11 cellular contexts compared by ENCODE assay signal in genomic region chr1:94425821-94426484, GRCh38. TPM values are rescaled to one million over a fixed set of nuclear protein-coding genes. Genes with fewer than 3 reads are reported as not detected.
DNase-seq lines count a peak whose midpoint lies in the region; ATAC-seq, FAIRE-seq and TF ChIP-seq lines count a peak whose summit lies in the region.
"Had no signal": no experiment of that assay in that cellular context is flagged by ENCODE, and none has a peak within 500 bp of the region (broad histone marks: within the 10 kb centered on the region; RNA-seq: fewer than 3 reads in every experiment).

No MANE protein-coding gene starts in this region.

- peaks cover 34% of the 10 kb centered on the region for H3K4me1 Mint-ChIP-seq in astrocyte (ENCODE audit: low read depth, unreplicated experiment)

- no peak overlapping the region for H3K4me3 Mint-ChIP-seq in astrocyte (ENCODE audit: unreplicated experiment)
- H3K4me3 Mint-ChIP-seq: effector memory CD8-positive, alpha-beta T cell had no signal

- H3K9me3 ChIP-seq in astrocyte (ENCODE audit: insufficient read depth, low read depth, low read length): no peaks in the 10 kb centered on the region

- H3K27me3 Mint-ChIP-seq in astrocyte (ENCODE audit: low read depth, unreplicated experiment): no peaks in the 10 kb centered on the region
- H3K27me3 Mint-ChIP-seq: effector memory CD8-positive, alpha-beta T cell had no signal

- no peak for TF ChIP-seq CTCF in C4-2B (conservative IDR thresholded peaks at IDR 0.05)
- TF ChIP-seq CTCF in astrocyte (IDR thresholded peaks at IDR 0.05; ENCODE audit: insufficient read depth, low read depth, low read length): no peak

- peak overlapping the region; percentile 44 for H3K27ac ChIP-seq in C4-2B
- no peak overlapping the region for H3K27ac ChIP-seq in astrocyte (ENCODE audit: low read depth, low read length)

- peaks cover 5% of the 10 kb centered on the region for H3K4me1 ChIP-seq in astrocyte (ENCODE audit: insufficient read depth, low read length)

- H3K36me3 ChIP-seq in astrocyte (ENCODE audit: insufficient read depth, low read length): no peaks in the 10 kb centered on the region

- H3K9me3 Mint-ChIP-seq in astrocyte (ENCODE audit: unreplicated experiment): peaks cover 4% of the 10 kb centered on the region
- H3K9me3 Mint-ChIP-seq: effector memory CD8-positive, alpha-beta T cell had no signal

- H3K9ac ChIP-seq in astrocyte (ENCODE audit: low read length): no peak overlapping the region

- no peak overlapping the region for H3K4me3 ChIP-seq in astrocyte (ENCODE audit: insufficient read depth, low read depth, low read length)
- H3K4me3 ChIP-seq: skin epidermis had no signal

- DNase-seq in HuH-7.5 (ENCODE audit: low spot score) (peak; percentile 27), astrocyte (ENCODE audit: low read depth) (no peak), mucosa of gallbladder (ENCODE audit: low spot score) (peak; percentile 30), SK-N-DZ (ENCODE audit: low spot score) (no peak), amygdala (lab: John Stamatoyannopoulos, UW) (no peak), NCI-H1436 (lab: John Stamatoyannopoulos, UW) (no peak)
- DNase-seq: effector memory CD8-positive, alpha-beta T cell; NCI-H526 treated with DMSO at 0.1 percent for 48 hours had no signal

- H3K36me3 Mint-ChIP-seq in astrocyte (ENCODE audit: low read depth, unreplicated experiment): peaks cover 6% of the 10 kb centered on the region

- H3K27ac Mint-ChIP-seq in astrocyte (ENCODE audit: unreplicated experiment): no peak overlapping the region

- H3K79me2 ChIP-seq in astrocyte (ENCODE audit: insufficient read depth, low read length): peaks cover 97% of the 10 kb centered on the region

- ATAC-seq in GM21526 (IDR thresholded peaks at IDR 0.05; ENCODE audit: low FRiP score, unreplicated experiment): no peak
- ATAC-seq: effector memory CD8-positive, alpha-beta T cell had no signal

- FAIRE-seq in astrocyte (lab: Jason Lieb, UNC): no peak

- no peak overlapping the region for H2AFZ ChIP-seq in astrocyte (ENCODE audit: low read depth, low read length)

- no peaks in the 10 kb centered on the region for H3K27me3 ChIP-seq in astrocyte (ENCODE audit: insufficient read depth, low read length)

- peak overlapping the region; percentile 17 for H3K4me2 ChIP-seq in astrocyte (ENCODE audit: low read length)

- H4K20me1 ChIP-seq in astrocyte (ENCODE audit: insufficient read depth, low read length): peaks cover 76% of the 10 kb centered on the region

RNA-seq across cellular contexts. Expression of gene ABCD3, which starts 7.8 kb away (rescaled TPM):
- total RNA-seq in astrocyte (38.4 and 41.6 TPM in 2 replicates), mucosa of gallbladder (102 TPM)
- polyA plus RNA-seq in SK-N-DZ (2014; cell fraction: cytosol; rRNA removed): 26.5 and 27.6 TPM in 2 replicates
- polyA plus RNA-seq in SK-N-DZ (2014; cell fraction: nucleus; rRNA removed): 17.6 and 17.8 TPM in 2 replicates

Comparison
In these comparisons a context has a peak if more than half of its experiments do, and no peak if none do; other contexts are left out.
1. DNase-seq: peak in HuH-7.5 (single experiment) and mucosa of gallbladder (single experiment); none in astrocyte (single experiment), SK-N-DZ (single experiment), amygdala (0 of 56) and NCI-H1436 (single experiment).